Comparison of ENCODE assay signal across 20 cellular contexts in the genomic region with DNA sequence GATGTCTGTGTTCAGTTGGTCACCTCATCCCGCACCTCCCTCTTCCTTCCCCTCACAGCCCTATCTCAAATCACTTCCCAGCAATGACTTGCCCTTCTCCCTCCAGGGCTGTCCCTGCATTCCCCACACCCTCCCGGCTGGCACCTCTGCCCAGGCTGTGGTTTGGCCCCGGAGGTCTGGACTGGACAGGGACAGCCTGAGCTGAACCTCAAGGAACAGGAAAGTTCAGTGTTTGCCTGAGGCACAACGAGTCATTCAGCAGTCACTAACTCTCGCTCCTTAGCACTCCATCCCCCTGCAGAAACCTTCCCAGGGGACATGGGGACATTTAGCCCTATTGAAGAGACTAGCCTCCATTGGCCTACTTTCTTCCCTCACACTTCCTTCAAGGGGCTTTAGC. TPM values are rescaled to one million over a fixed set of nuclear protein-coding genes. Genes with fewer than 3 reads are reported as not detected.
DNase-seq lines count a peak whose midpoint lies in the region; ATAC-seq and TF ChIP-seq lines count a peak whose summit lies in the region.
"Had no signal": no experiment of that assay in that cellular context is flagged by ENCODE, and none has a peak within 500 bp of the region (broad histone marks: within the 10 kb centered on the region; RNA-seq: fewer than 3 reads in every experiment).

No MANE protein-coding gene starts in this region.

- H3K9me3 Mint-ChIP-seq in activated naive CD4-positive, alpha-beta T cell treated with anti-CD3 and anti-CD28 coated beads, Interleukin-2, amount 50 U/mL, for 72 hours: no peaks in the 10 kb centered on the region

- H2AFZ ChIP-seq in SK-N-SH (ENCODE audit: low read depth): no peak overlapping the region

- H3K4me3 ChIP-seq in AG10803 (ENCODE audit: low read length) (no peak overlapping the region), uterus (no peak overlapping the region), SK-N-SH (ENCODE audit: low read depth in 2 of 2, low read length in 1 of 2) (no peak overlapping the region)
- H3K4me3 ChIP-seq: Peyer's patch, upper lobe of left lung had no signal

- H3K9me3 ChIP-seq in uterus (no peaks in the 10 kb centered on the region), SK-N-SH (no peaks in the 10 kb centered on the region)
- H3K9me3 ChIP-seq: Peyer's patch, upper lobe of left lung had no signal

- WGBS in SK-N-SH (ENCODE audit: low lambda C conversion rate): 56% methylated on average over 5 of the region's 5 CpGs

- H3K9ac ChIP-seq in SK-N-SH: no peak overlapping the region

- peak overlapping the region in 1 of 2 donors; percentile 93 for H3K27ac Mint-ChIP-seq in activated naive CD4-positive, alpha-beta T cell treated with anti-CD3 and anti-CD28 coated beads, Interleukin-2, amount 50 U/mL, for 72 hours
- H3K27ac Mint-ChIP-seq: brain; CD8-positive, alpha-beta T cell; IgD-negative memory B cell had no signal

- no peaks in the 10 kb centered on the region for H3K79me2 ChIP-seq in SK-N-SH (ENCODE audit: insufficient read depth)

- TF ChIP-seq EP300 in SK-N-SH (IDR thresholded peaks at IDR 0.05; ENCODE audit: borderline replicate concordance in 1 of 2, low read depth in 1 of 2, low read length in 1 of 2): no peak

- no peak for TF ChIP-seq RAD21 in SK-N-SH (IDR thresholded peaks at IDR 0.05; ENCODE audit: low read length)

- no peaks in the 10 kb centered on the region for H3K27me3 ChIP-seq in uterus
- H3K27me3 ChIP-seq in SK-N-SH (ENCODE audit: insufficient read depth): no peaks in the 10 kb centered on the region
- H3K27me3 ChIP-seq: Peyer's patch, upper lobe of left lung had no signal

- H4K20me1 ChIP-seq in SK-N-SH (ENCODE audit: insufficient read depth): no peaks in the 10 kb centered on the region

- no peak overlapping the region for H3K4me2 ChIP-seq in SK-N-SH

- H3K9me2 ChIP-seq in SK-N-SH: no peaks in the 10 kb centered on the region

- POLR2A ChIA-PET in SK-N-SH (lab: Yijun Ruan, JAX): no interaction called here

- H3K27ac ChIP-seq in uterus: no peak overlapping the region
- no peak overlapping the region for H3K27ac ChIP-seq in SK-N-SH (ENCODE audit: low read depth in 2 of 2, low read length in 1 of 2)
- H3K27ac ChIP-seq: Peyer's patch, upper lobe of left lung had no signal

- no peaks in the 10 kb centered on the region for H3K36me3 ChIP-seq in uterus
- H3K36me3 ChIP-seq in SK-N-SH (replicated peaks in 1 of 2; ENCODE audit: control insufficient read depth in 1 of 2, insufficient read depth in 2 of 2, low read length in 1 of 2): no peaks in the 10 kb centered on the region
- H3K36me3 ChIP-seq: Peyer's patch, upper lobe of left lung had no signal

- no peaks in the 10 kb centered on the region for H3F3A ChIP-seq in SK-N-SH (replicated peaks; ENCODE audit: insufficient read depth)

- DNase-seq in AG10803 (ENCODE audit: low read depth) (peak; percentile 8), HPDE6-E6E7 (ENCODE audit: extremely low spot score) (peak; percentile 20), T1000 (lab: John Stamatoyannopoulos, UW) (peak; percentile 58), islet precursor cell (peak; percentile 96), uterus (no peak), SK-N-SH (no peak)
- no peak for DNase-seq in activated naive CD4-positive, alpha-beta T cell treated with anti-CD3 and anti-CD28 coated beads, Interleukin-2, amount 50 U/mL, for 72 hours (ENCODE audit: low spot score in 2 of 2)
- DNase-seq: activated naive CD4-positive, alpha-beta T cell treated with anti-CD3 and anti-CD28 coated beads, Interleukin-2, amount 50 U/mL, for 16 hours; activated T-cell treated with anti-CD3 and anti-CD28 coated beads, Interleukin-2, amount 50 U/mL, for 1 hour; CD8-positive, alpha-beta T cell; NCI-H1048; NCI-H2107; NCI-H69; Peyer's patch; stimulated activated CD4-positive, alpha-beta T cell treated with anti-CD3 and anti-CD28 coated beads, Interleukin-15, amount 100 ng/mL, for 24 hours; stimulated activated naive CD8-positive, alpha-beta T cell treated with anti-CD3 and anti-CD28 coated beads, Interleukin-15, Interleukin-2, amounts not matched to agents 100 U/mL and 50 U/mL, for 24 hours had no signal

- peaks cover 0 to 9% of the 10 kb centered on the region in 2 donors for H3K36me3 Mint-ChIP-seq in activated naive CD4-positive, alpha-beta T cell treated with anti-CD3 and anti-CD28 coated beads, Interleukin-2, amount 50 U/mL, for 72 hours
- H3K36me3 Mint-ChIP-seq: brain; CD8-positive, alpha-beta T cell; IgD-negative memory B cell had no signal

- intact Hi-C loops in uterus (cut with DNase I; ENCODE audit: low total_unique reads): loop anchor here (10.0 kb wide), 1 partner anchor 1032 kb away; no protein-coding TSS in a partner anchor

- CTCF ChIA-PET in SK-N-SH (lab: Yijun Ruan, JAX): no interaction called here

- TF ChIP-seq CTCF in AG10803 (conservative IDR thresholded peaks at IDR 0.05; ENCODE audit: low read length): no peak
- TF ChIP-seq CTCF in uterus (IDR thresholded peaks at IDR 0.05): no peak
- TF ChIP-seq CTCF in SK-N-SH (IDR thresholded peaks at IDR 0.05): no peak

- H3K4me1 ChIP-seq in uterus (no peaks in the 10 kb centered on the region), SK-N-SH (ENCODE audit: control insufficient read depth in 1 of 2, insufficient read depth in 2 of 2, low read depth in 1 of 2, low read length in 1 of 2) (peaks cover 0 to 23% of the 10 kb centered on the region in 2 experiments; a peak in 2 of 4 replicates)
- H3K4me1 ChIP-seq: Peyer's patch had no signal

- no peak for ATAC-seq in GM19351 (IDR thresholded peaks at IDR 0.05; ENCODE audit: unreplicated experiment)
- no peak for ATAC-seq in activated naive CD4-positive, alpha-beta T cell treated with anti-CD3 and anti-CD28 coated beads, Interleukin-2, amount 50 U/mL, for 72 hours
- ATAC-seq: CD8-positive, alpha-beta T cell; stimulated activated naive CD8-positive, alpha-beta T cell treated with anti-CD3 and anti-CD28 coated beads, Interleukin-15, Interleukin-2, amounts not matched to agents 100 U/mL and 50 U/mL, for 24 hours had no signal

- no peak for TF ChIP-seq POLR2A in uterus (IDR thresholded peaks at IDR 0.05)

TF ChIP-seq in SK-N-SH, 30 proteins besides CTCF, POLR2A, EP300 and RAD21:
- no peak for TF ChIP-seq MEF2A (IDR thresholded peaks at IDR 0.05; ENCODE audit: borderline replicate concordance, low read depth)
- TF ChIP-seq SMC3 (IDR thresholded peaks at IDR 0.05; ENCODE audit: low read depth, low read length): no peak
- TF ChIP-seq NRF1 (IDR thresholded peaks at IDR 0.05; ENCODE audit: low read depth, low read length): no peak
- no peak for TF ChIP-seq RFX5 (IDR thresholded peaks at IDR 0.05; ENCODE audit: low read length)
- TF ChIP-seq NFIC (IDR thresholded peaks at IDR 0.05; ENCODE audit: borderline replicate concordance): no peak
TF ChIP-seq in SK-N-SH: peak in this region for 0.

RNA-seq across cellular contexts. Expression of a gene that starts 58.3 kb away (rescaled TPM):
- 10 to 100 TPM in 3 of 4 donors, 1 to 10 TPM in 1; 9.0 to 95.3 (median 20.0) TPM for total RNA-seq in uterus
- 10 to 100 TPM; 17.6 to 21.3 TPM for total RNA-seq in activated naive CD4-positive, alpha-beta T cell treated with anti-CD3 and anti-CD28 coated beads, Interleukin-2, amount 50 U/mL, for 72 hours
- 2.2 and 3.5 TPM in 2 replicates for polyA plus RNA-seq in SK-N-SH (2012; rRNA removed)
- polyA plus RNA-seq in SK-N-SH (2012; cell fraction: cytosol; rRNA removed): 3.0 and 3.6 TPM in 2 replicates
- polyA plus RNA-seq in SK-N-SH (2012; cell fraction: nucleus; rRNA removed): 3.1 and 6.6 TPM in 2 replicates

Comparison
In these comparisons a context has a peak if more than half of its experiments do, and no peak if none do; other contexts are left out.
1. DNase-seq: peak in AG10803 (single experiment), HPDE6-E6E7 (single experiment), T1000 (single experiment) and islet precursor cell (single experiment); none in uterus (0 of 2), activated naive CD4-positive, alpha-beta T cell treated with anti-CD3 and anti-CD28 coated beads, Interleukin-2, amount 50 U/mL, for 72 hours (0 of 2) and SK-N-SH (single experiment).